ENCODE assay signal across 1 cellular context in the genomic region with DNA sequence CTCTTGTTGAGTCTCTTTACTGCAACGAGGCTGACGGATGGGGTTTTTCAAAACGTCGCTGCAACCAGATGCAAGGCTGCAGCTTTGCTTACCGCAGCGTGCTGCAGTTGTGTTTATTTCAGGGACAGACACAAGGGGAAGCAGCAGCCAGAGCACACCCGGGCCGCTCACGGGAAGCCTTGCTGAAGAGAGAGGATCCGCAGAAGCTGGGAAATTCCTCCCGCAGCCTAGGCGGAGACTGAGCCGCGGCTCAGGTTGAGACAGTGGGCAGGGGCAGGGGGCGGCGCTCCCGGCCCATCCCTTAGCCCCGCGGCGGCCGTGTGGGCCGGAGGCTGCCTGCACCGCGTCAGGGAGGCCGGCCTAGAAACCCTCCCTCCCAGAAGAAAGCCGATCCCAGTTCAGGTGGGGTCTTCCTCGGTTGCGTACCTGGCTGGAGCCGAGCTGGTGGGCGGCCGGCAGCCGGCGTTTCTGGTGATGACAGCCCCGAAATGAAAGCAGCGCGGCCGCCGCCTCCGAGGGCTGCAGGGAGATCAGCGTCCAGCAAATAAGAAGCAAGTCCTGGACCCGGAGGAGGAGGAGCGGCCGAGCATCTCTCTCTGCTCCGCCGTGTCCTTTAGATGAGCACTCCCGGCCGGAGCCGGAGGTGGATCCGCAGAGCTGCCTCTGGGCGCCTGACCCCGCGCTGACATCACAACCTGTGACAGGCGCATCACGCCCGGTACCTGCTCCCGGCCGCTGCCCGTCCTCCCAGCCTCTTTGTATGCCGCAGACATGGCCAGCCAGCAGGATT.
TF ChIP-seq lines count a peak whose summit lies in the region.

A gene (plus strand): TSS at position 750 of the 790 bp plus-strand sequence. CDS start 22 bp downstream, at position 772.

TF ChIP-seq in H1, 55 proteins besides CTCF, POLR2A, EP300 and RAD21:
- TF ChIP-seq JUND (IDR thresholded peaks at IDR 0.05; ENCODE audit: low read length): no peak
- TF ChIP-seq, protein P1, sequence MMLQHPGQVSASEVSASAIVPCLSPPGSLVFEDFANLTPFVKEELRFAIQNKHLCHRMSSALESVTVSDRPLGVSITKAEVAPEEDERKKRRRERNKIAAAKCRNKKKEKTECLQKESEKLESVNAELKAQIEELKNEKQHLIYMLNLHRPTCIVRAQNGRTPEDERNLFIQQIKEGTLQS (IDR thresholded peaks at IDR 0.05; ENCODE audit: insufficient read depth, low read depth, low read length): no peak
- TF ChIP-seq SP4 (IDR thresholded peaks at IDR 0.05; ENCODE audit: low read length): no peak
- no peak for TF ChIP-seq RXRA (IDR thresholded peaks at IDR 0.05; ENCODE audit: insufficient read depth, low read depth, low read length)
- TF ChIP-seq HDAC6 (IDR thresholded peaks at IDR 0.05; ENCODE audit: low read depth, low read length): no peak
- TF ChIP-seq KDM5A (IDR thresholded peaks at IDR 0.05; ENCODE audit: low read length): no peak
- peak; percentile 56 for TF ChIP-seq TAF1 (IDR thresholded peaks at IDR 0.05; ENCODE audit: low read depth, low read length)
- TF ChIP-seq KDM4A (IDR thresholded peaks at IDR 0.05; ENCODE audit: low read depth, low read length, severe bottlenecking): peak; percentile 87
- TF ChIP-seq CBX5 (IDR thresholded peaks at IDR 0.05; ENCODE audit: low read depth, low read length): no peak
- TF ChIP-seq RFX5 (IDR thresholded peaks at IDR 0.05; ENCODE audit: borderline replicate concordance, low read depth, low read length): no peak
- TF ChIP-seq RNF2 (IDR thresholded peaks at IDR 0.05; ENCODE audit: borderline replicate concordance, low read depth, low read length, missing control alignments, poor library complexity, severe bottlenecking): no peak
- TF ChIP-seq YY1 (IDR thresholded peaks at IDR 0.05; ENCODE audit: low read depth, low read length): no peak; the same call in 1 of the 2 replicates
- peak; percentile 14 to 79; a peak in 2 of 4 replicates for TF ChIP-seq SIN3A (conservative IDR thresholded peaks at IDR 0.05 in 1 of 2, IDR thresholded peaks at IDR 0.05 in 1 of 2; ENCODE audit: low read depth in 1 of 2, low read length in 2 of 2)
- no peak for TF ChIP-seq SP2 (IDR thresholded peaks at IDR 0.05; ENCODE audit: low read length)
- TF ChIP-seq EZH2 (IDR thresholded peaks at IDR 0.05; ENCODE audit: low read depth, low read length, severe bottlenecking): no peak
- 0 out of 2 replicates have a peak, but pooled peaks have one; percentile 33 for TF ChIP-seq KDM1A (IDR thresholded peaks at IDR 0.05; ENCODE audit: borderline replicate concordance, low read length)
- TF ChIP-seq SAP30 (IDR thresholded peaks at IDR 0.05; ENCODE audit: insufficient read depth, insufficient replicate concordance, low read length): no peak
- TF ChIP-seq BACH1 (IDR thresholded peaks at IDR 0.05; ENCODE audit: low read length): no peak
- no peak for TF ChIP-seq MAFK (IDR thresholded peaks at IDR 0.05; ENCODE audit: low read depth, low read length)
- no peak; the same call in 1 of the 2 replicates for TF ChIP-seq NRF1 (IDR thresholded peaks at IDR 0.05; ENCODE audit: low read depth, low read length)
- no peak for TF ChIP-seq CEBPB (IDR thresholded peaks at IDR 0.05; ENCODE audit: low read depth, low read length)
- TF ChIP-seq CTBP2 (IDR thresholded peaks at IDR 0.05; ENCODE audit: borderline replicate concordance, insufficient read depth, insufficient read length, low read length): peak; percentile 22
- TF ChIP-seq EGR1 (IDR thresholded peaks at IDR 0.05; ENCODE audit: borderline replicate concordance, low read depth, low read length): no peak
- no peak for TF ChIP-seq FOSL1 (IDR thresholded peaks at IDR 0.05; ENCODE audit: insufficient read depth, low read depth, low read length)
- TF ChIP-seq, protein P2, sequence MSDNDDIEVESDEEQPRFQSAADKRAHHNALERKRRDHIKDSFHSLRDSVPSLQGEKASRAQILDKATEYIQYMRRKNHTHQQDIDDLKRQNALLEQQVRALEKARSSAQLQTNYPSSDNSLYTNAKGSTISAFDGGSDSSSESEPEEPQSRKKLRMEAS (IDR thresholded peaks at IDR 0.05): 0 out of 2 replicates have a peak, but pooled peaks have one; percentile 7
- no peak for TF ChIP-seq ZNF274 (IDR thresholded peaks at IDR 0.05; ENCODE audit: borderline replicate concordance, extremely low read depth, low read length)
- no peak for TF ChIP-seq SP1 (IDR thresholded peaks at IDR 0.05; ENCODE audit: low read depth, low read length)
- no peak for TF ChIP-seq POU5F1 (IDR thresholded peaks at IDR 0.05; ENCODE audit: low read depth, low read length)
- TF ChIP-seq POLR2AphosphoS5 (IDR thresholded peaks at IDR 0.05; ENCODE audit: low read depth, low read length): peak; percentile 18
- TF ChIP-seq RBBP5 (IDR thresholded peaks at IDR 0.05; ENCODE audit: borderline replicate concordance, low read depth, low read length): peak; percentile 69; the same call in 1 of the 2 replicates
- no peak for TF ChIP-seq BCL11A (IDR thresholded peaks at IDR 0.05; ENCODE audit: low read depth in 2 of 2, low read length in 2 of 2)
- TF ChIP-seq BRCA1 (IDR thresholded peaks at IDR 0.05; ENCODE audit: low read depth, low read length): no peak
- TF ChIP-seq SRF (IDR thresholded peaks at IDR 0.05; ENCODE audit: low read depth, low read length): no peak
- no peak for TF ChIP-seq CHD1 (IDR thresholded peaks at IDR 0.05; ENCODE audit: low read depth, low read length)
- TF ChIP-seq TBP (IDR thresholded peaks at IDR 0.05; ENCODE audit: low read depth, low read length): peak; percentile 70
- TF ChIP-seq CBX8 (IDR thresholded peaks at IDR 0.05; ENCODE audit: borderline replicate concordance, low read depth, low read length): no peak
- no peak for TF ChIP-seq TAF7 (optimal IDR thresholded peaks at IDR 0.05; ENCODE audit: borderline replicate concordance, low read depth, low read length)
- TF ChIP-seq SIX5 (IDR thresholded peaks at IDR 0.05; ENCODE audit: low read depth, low read length): no peak
- TF ChIP-seq JUN (IDR thresholded peaks at IDR 0.05; ENCODE audit: low read depth, low read length): no peak
- TF ChIP-seq PHF8 (conservative IDR thresholded peaks at IDR 0.05; ENCODE audit: low read depth, low read length): peak; percentile 47; the same call in 1 of the 2 replicates
- TF ChIP-seq GABPA (IDR thresholded peaks at IDR 0.05; ENCODE audit: borderline replicate concordance, insufficient read depth, low read length): no peak
- no peak for TF ChIP-seq CHD2 (IDR thresholded peaks at IDR 0.05; ENCODE audit: low read length)
- TF ChIP-seq CREB1 (IDR thresholded peaks at IDR 0.05): peak; percentile 87
- TF ChIP-seq GTF2F1 (IDR thresholded peaks at IDR 0.05; ENCODE audit: borderline replicate concordance, low read depth, low read length): no peak
- TF ChIP-seq TCF12 (IDR thresholded peaks at IDR 0.05; ENCODE audit: low read depth, low read length): no peak
- TF ChIP-seq ASH2L (IDR thresholded peaks at IDR 0.05; ENCODE audit: low read length): peak; percentile 97
- TF ChIP-seq, protein P3, sequence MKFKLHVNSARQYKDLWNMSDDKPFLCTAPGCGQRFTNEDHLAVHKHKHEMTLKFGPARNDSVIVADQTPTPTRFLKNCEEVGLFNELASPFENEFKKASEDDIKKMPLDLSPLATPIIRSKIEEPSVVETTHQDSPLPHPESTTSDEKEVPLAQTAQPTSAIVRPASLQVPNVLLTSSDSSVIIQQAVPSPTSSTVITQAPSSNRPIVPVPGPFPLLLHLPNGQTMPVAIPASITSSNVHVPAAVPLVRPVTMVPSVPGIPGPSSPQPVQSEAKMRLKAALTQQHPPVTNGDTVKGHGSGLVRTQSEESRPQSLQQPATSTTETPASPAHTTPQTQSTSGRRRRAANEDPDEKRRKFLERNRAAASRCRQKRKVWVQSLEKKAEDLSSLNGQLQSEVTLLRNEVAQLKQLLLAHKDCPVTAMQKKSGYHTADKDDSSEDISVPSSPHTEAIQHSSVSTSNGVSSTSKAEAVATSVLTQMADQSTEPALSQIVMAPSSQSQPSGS (IDR thresholded peaks at IDR 0.05; ENCODE audit: low read length): no peak
- 0 out of 4 replicates have a peak, but pooled peaks of 1 of the 2 experiments have one; percentile 63 for TF ChIP-seq HDAC2 (IDR thresholded peaks at IDR 0.05; ENCODE audit: borderline replicate concordance in 1 of 2, low read depth in 2 of 2, low read length in 2 of 2)
- TF ChIP-seq, protein P4, sequence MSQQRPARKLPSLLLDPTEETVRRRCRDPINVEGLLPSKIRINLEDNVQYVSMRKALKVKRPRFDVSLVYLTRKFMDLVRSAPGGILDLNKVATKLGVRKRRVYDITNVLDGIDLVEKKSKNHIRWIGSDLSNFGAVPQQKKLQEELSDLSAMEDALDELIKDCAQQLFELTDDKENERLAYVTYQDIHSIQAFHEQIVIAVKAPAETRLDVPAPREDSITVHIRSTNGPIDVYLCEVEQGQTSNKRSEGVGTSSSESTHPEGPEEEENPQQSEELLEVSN (IDR thresholded peaks at IDR 0.05): no peak
- TF ChIP-seq TEAD4 (IDR thresholded peaks at IDR 0.05; ENCODE audit: low read depth, low read length): 0 out of 2 replicates have a peak, but pooled peaks have one; percentile 46
- no peak for TF ChIP-seq SIRT6 (IDR thresholded peaks at IDR 0.05; ENCODE audit: low read length)
- TF ChIP-seq NANOG (IDR thresholded peaks at IDR 0.05; ENCODE audit: insufficient read depth, low read depth, low read length, poor library complexity, severe bottlenecking): no peak
- TF ChIP-seq, protein P5, sequence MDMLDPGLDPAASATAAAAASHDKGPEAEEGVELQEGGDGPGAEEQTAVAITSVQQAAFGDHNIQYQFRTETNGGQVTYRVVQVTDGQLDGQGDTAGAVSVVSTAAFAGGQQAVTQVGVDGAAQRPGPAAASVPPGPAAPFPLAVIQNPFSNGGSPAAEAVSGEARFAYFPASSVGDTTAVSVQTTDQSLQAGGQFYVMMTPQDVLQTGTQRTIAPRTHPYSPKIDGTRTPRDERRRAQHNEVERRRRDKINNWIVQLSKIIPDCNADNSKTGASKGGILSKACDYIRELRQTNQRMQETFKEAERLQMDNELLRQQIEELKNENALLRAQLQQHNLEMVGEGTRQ (IDR thresholded peaks at IDR 0.05; ENCODE audit: low read length): no peak
